Comparison of ENCODE assay signal across 14 cellular contexts in the genomic region with DNA sequence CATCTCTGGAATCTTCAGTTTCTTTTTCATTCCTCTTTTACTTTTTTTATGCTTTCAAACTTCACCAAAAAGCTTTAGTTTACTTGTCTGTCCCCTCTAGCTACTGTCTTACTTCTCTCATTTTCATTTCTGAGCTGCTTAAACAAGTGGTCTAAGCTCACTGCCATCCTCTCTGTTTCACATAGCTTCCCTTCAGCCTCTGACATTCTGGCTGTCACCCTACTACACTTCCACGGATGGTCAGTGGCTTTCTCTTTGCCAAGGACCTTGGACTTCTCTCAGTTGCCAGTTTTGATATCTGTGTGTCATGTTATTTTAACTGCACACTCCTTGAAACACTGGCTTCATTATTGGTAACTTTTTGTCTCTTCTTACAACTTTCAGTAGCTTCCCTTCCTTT.
A peak's percentile ranks its signal among the peaks of the same experiment; 100 is the strongest.
DNase-seq lines count a peak whose midpoint lies in the region; ATAC-seq and TF ChIP-seq lines count a peak whose summit lies in the region.
"Had no signal": no experiment of that assay in that cellular context is flagged by ENCODE, and none has a peak within 500 bp of the region (broad histone marks: within the 10 kb centered on the region; RNA-seq: fewer than 3 reads in every experiment).

No MANE protein-coding gene starts in this region.

- H4K8ac ChIP-seq in mesenchymal stem cell (ENCODE audit: low read length) = no peak overlapping the region

- H3K27ac ChIP-seq in ACC112 (ENCODE audit: low read depth, low read length) (peak overlapping the region; percentile 52), mammary epithelial cell (ENCODE audit: insufficient read depth, low read depth, low read length) (peak overlapping the region; percentile 60), mesenchymal stem cell (ENCODE audit: low read length, poor library complexity, severe bottlenecking) (no peak overlapping the region), uterus (no peak overlapping the region), aorta (ENCODE audit: low read depth in 1 of 2, low read length in 2 of 2) (no peak overlapping the region)
- H3K27ac ChIP-seq: A549, suprapubic skin had no signal

- BruUV-seq in mammary epithelial cell (replicated peaks; lab: Mats Ljungman, UMichigan) = no TSS peak

- DNase-seq in mammary epithelial cell = no peak
- DNase-seq in mesenchymal stem cell = no peak
- no peak for DNase-seq in uterus
- DNase-seq in aorta = no peak
- DNase-seq: activated CD4-positive, alpha-beta T cell treated with anti-CD3 and anti-CD28 coated beads for 48 hours; anterior cingulate cortex; effector CD8-positive, alpha-beta T cell; NCI-H1436 had no signal

- H4K20me1 ChIP-seq in mammary epithelial cell (ENCODE audit: insufficient read depth, low read length) = no peaks in the 10 kb centered on the region

- H3K4ac ChIP-seq in mesenchymal stem cell (ENCODE audit: low read depth in 1 of 2, low read length in 2 of 2) = no peak overlapping the region

- no peak overlapping the region for H2BK15ac ChIP-seq in mesenchymal stem cell (ENCODE audit: low read depth, poor library complexity, severe bottlenecking)

- no peak overlapping the region for H2AK5ac ChIP-seq in mesenchymal stem cell (ENCODE audit: low read length, severe bottlenecking)

- no peak overlapping the region for H2AFZ ChIP-seq in ACC112 (ENCODE audit: low read length, unreplicated experiment)
- H2AFZ ChIP-seq in mammary epithelial cell (ENCODE audit: low read depth, low read length) = peak overlapping the region; percentile 76
- H2AFZ ChIP-seq in mesenchymal stem cell (ENCODE audit: low read depth, low read length) = no peak overlapping the region

- H3K9me3 ChIP-seq in mammary epithelial cell (replicated peaks; ENCODE audit: insufficient read depth, low read length) (no peaks in the 10 kb centered on the region), mesenchymal stem cell (ENCODE audit: control insufficient read depth, low read length) (no peaks in the 10 kb centered on the region), uterus (no peaks in the 10 kb centered on the region), aorta (ENCODE audit: control insufficient read depth, low read length) (no peaks in the 10 kb centered on the region)
- H3K9me3 ChIP-seq: A549, suprapubic skin had no signal

- H3K4me2 ChIP-seq in mammary epithelial cell (ENCODE audit: insufficient read depth, low read depth, low read length) (peak overlapping the region; percentile 44), mesenchymal stem cell (ENCODE audit: low read length, poor library complexity, severe bottlenecking) (no peak overlapping the region)
- H3K4me2 ChIP-seq: A549 had no signal

- no peak overlapping the region for H3K4me3 ChIP-seq in ACC112 (ENCODE audit: low read depth, low read length)
- no peak overlapping the region for H3K4me3 ChIP-seq in mammary epithelial cell (replicated peaks in 1 of 3; ENCODE audit: insufficient read depth in 1 of 3, low read depth in 2 of 3, low read length in 3 of 3)
- H3K4me3 ChIP-seq in mesenchymal stem cell (ENCODE audit: insufficient read depth in 1 of 2, low read depth in 1 of 2, low read length in 2 of 2) = no peak overlapping the region
- no peak overlapping the region for H3K4me3 ChIP-seq in uterus
- no peak overlapping the region for H3K4me3 ChIP-seq in aorta (ENCODE audit: low read length in 2 of 2)
- H3K4me3 ChIP-seq: A549, suprapubic skin had no signal

- no peak overlapping the region for H3K23ac ChIP-seq in mesenchymal stem cell (ENCODE audit: low read length in 2 of 2)

- dilution Hi-C loops in mammary epithelial cell (cut with HindIII; ENCODE audit: low sequenced_read_pairs) = no loop called here

- no peak overlapping the region for H3K18ac ChIP-seq in mesenchymal stem cell (ENCODE audit: low read depth in 1 of 2, low read length in 2 of 2)

- in situ Hi-C loops in mammary epithelial cell (cut with MboI; ENCODE audit: low sequenced_read_pairs in 2 of 2) = no loop called here

- TF ChIP-seq POLR2A in uterus (IDR thresholded peaks at IDR 0.05) = no peak

- peaks cover 8% of the 10 kb centered on the region for H3K4me1 ChIP-seq in ACC112 (ENCODE audit: control insufficient read depth, insufficient read depth, low read length, unreplicated experiment)
- peaks cover 18% of the 10 kb centered on the region for H3K4me1 ChIP-seq in mammary epithelial cell (ENCODE audit: insufficient read depth, low read length)
- H3K4me1 ChIP-seq in mesenchymal stem cell (ENCODE audit: control insufficient read depth, insufficient read depth, low read depth, low read length) = no peaks in the 10 kb centered on the region
- H3K4me1 ChIP-seq in uterus = no peaks in the 10 kb centered on the region
- peaks cover 0 to 5% of the 10 kb centered on the region in 2 donors for H3K4me1 ChIP-seq in aorta (ENCODE audit: control insufficient read depth in 1 of 2, insufficient read depth in 2 of 2, low read length in 2 of 2)
- H3K4me1 ChIP-seq: A549 had no signal

- H3K14ac ChIP-seq in mesenchymal stem cell (ENCODE audit: low read length in 2 of 2) = no peak overlapping the region

- no peak overlapping the region for H2BK120ac ChIP-seq in mesenchymal stem cell (ENCODE audit: low read depth, low read length)

- TF ChIP-seq CTCF in mammary epithelial cell (conservative IDR thresholded peaks at IDR 0.05 in 1 of 2, IDR thresholded peaks at IDR 0.05 in 1 of 2; ENCODE audit: extremely low read depth in 1 of 2, insufficient read depth in 1 of 2, low read depth in 1 of 2, low read length in 2 of 2) (no peak), uterus (IDR thresholded peaks at IDR 0.05) (no peak)

- CTCF ChIA-PET in mammary epithelial cell (lab: Charles Lee; ENCODE audit: low non-redundant PET) = no interaction called here

- no peak overlapping the region for H2BK5ac ChIP-seq in mesenchymal stem cell (ENCODE audit: low read depth, low read length, poor library complexity, severe bottlenecking)

- H3K79me2 ChIP-seq in ACC112 (ENCODE audit: control insufficient read depth, insufficient read depth, low read length, unreplicated experiment) (no peaks in the 10 kb centered on the region), mammary epithelial cell (ENCODE audit: insufficient read depth, low read length) (no peaks in the 10 kb centered on the region)

- ATAC-seq in HG03097 (IDR thresholded peaks at IDR 0.05; ENCODE audit: low FRiP score, unreplicated experiment) (peak; percentile 57), GM18520 (IDR thresholded peaks at IDR 0.05; ENCODE audit: unreplicated experiment) (no peak), GM19397 (IDR thresholded peaks at IDR 0.05; ENCODE audit: unreplicated experiment) (no peak), aorta (ENCODE audit: low FRiP score) (no peak)
- ATAC-seq: A549 had no signal

- H3K79me1 ChIP-seq in mesenchymal stem cell (replicated peaks; ENCODE audit: low read length, poor library complexity, severe bottlenecking) = no peaks in the 10 kb centered on the region

- 7% methylated on average over 1 of the region's 1 CpG for WGBS in mammary epithelial cell (ENCODE audit: low coverage, missing lambda C conversion rate)
- WGBS in mesenchymal stem cell = 89% methylated on average over 1 of the region's 1 CpG
- WGBS in aorta, 2 donors = 3 to 9% methylated on average over 1 of the region's 1 CpG

- H3K27me3 ChIP-seq in ACC112 (ENCODE audit: insufficient read depth, low read length) (no peaks in the 10 kb centered on the region), mammary epithelial cell (ENCODE audit: insufficient read depth, low read length) (no peaks in the 10 kb centered on the region), mesenchymal stem cell (ENCODE audit: control insufficient read depth in 1 of 2, insufficient read depth in 1 of 2, low read length in 2 of 2) (no peaks in the 10 kb centered on the region), uterus (no peaks in the 10 kb centered on the region), aorta (ENCODE audit: control insufficient read depth in 1 of 2, insufficient read depth in 2 of 2, low read length in 1 of 2) (no peaks in the 10 kb centered on the region)
- H3K27me3 ChIP-seq: suprapubic skin had no signal

- H3K9ac ChIP-seq in mammary epithelial cell (ENCODE audit: insufficient read depth, low read length) (peak overlapping the region; percentile 35), mesenchymal stem cell (ENCODE audit: low read length) (peak overlapping the region; percentile 75)

- no peak overlapping the region for H2BK12ac ChIP-seq in mesenchymal stem cell (ENCODE audit: low read length in 2 of 2)

- no peak overlapping the region for H4K91ac ChIP-seq in mesenchymal stem cell (ENCODE audit: low read length)

- H3K36me3 ChIP-seq in ACC112 (ENCODE audit: insufficient read depth, low read length) (no peaks in the 10 kb centered on the region; the same call in 1 of the 2 replicates), mammary epithelial cell (ENCODE audit: insufficient read depth, low read length) (no peaks in the 10 kb centered on the region), mesenchymal stem cell (ENCODE audit: control insufficient read depth in 1 of 2, insufficient read depth in 2 of 2, low read depth in 1 of 2, low read length in 2 of 2) (no peaks in the 10 kb centered on the region), uterus (no peaks in the 10 kb centered on the region), aorta (ENCODE audit: control insufficient read depth in 1 of 2, insufficient read depth in 2 of 2, low read length in 1 of 2) (no peaks in the 10 kb centered on the region)
- H3K36me3 ChIP-seq: suprapubic skin had no signal

- intact Hi-C loops in mammary epithelial cell (cut with micrococcal nuclease) (no loop called here), uterus (cut with DNase I; ENCODE audit: low total_unique reads) (no loop called here), aorta (cut with DNase I) (no loop called here)

Comparison
In these comparisons a context has a peak if more than half of its experiments do, and no peak if none do; other contexts are left out.
1. H3K27ac ChIP-seq: peak in ACC112 (single experiment) and mammary epithelial cell (single experiment); none in mesenchymal stem cell (single experiment), uterus (0 of 2) and aorta (0 of 2).